Comparison of ENCODE assay signal across 15 cellular contexts in the genomic region with DNA sequence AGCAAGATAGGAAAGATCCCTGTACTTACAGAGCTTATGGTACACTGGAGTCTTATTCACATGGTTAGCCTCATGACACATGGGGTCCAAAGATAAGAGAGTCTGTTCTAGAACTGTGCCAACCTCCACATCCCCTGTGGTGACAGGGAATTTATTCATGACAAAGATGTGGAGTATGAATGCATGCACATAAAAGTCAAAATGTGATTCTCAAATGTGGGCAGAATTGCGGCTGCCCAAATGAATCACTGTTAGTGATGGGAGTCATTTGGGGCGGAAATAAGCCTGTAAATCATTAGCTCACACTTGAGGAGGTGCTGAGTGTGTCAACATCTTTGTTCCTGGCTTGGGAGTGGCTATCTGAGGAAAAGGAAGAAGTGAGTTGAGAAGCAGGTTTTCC.
A peak's percentile ranks its signal among the peaks of the same experiment; 100 is the strongest.
DNase-seq lines count a peak whose midpoint lies in the region; ATAC-seq and TF ChIP-seq lines count a peak whose summit lies in the region.
"Had no signal": no experiment of that assay in that cellular context is flagged by ENCODE, and none has a peak within 500 bp of the region (broad histone marks: within the 10 kb centered on the region; RNA-seq: fewer than 3 reads in every experiment).

No MANE protein-coding gene starts in this region.

- no peaks in the 10 kb centered on the region for H3K36me3 Mint-ChIP-seq in Calu3 (ENCODE audit: insufficient read depth, unreplicated experiment)
- H3K36me3 Mint-ChIP-seq: CD4-positive, alpha-beta memory T cell; memory B cell; T-cell had no signal

- no peaks in the 10 kb centered on the region for H3K36me3 ChIP-seq in transverse colon
- H3K36me3 ChIP-seq: ascending aorta had no signal

- CTCF ChIA-PET in Calu3 (lab: Charles Lee): interaction anchor here (0.5 to 1.3 kb wide), 4 partner anchors 12 to 837 kb away, joined by 3 to 5 read pairs (median 3); no protein-coding TSS in a partner anchor

- H3K4me3 ChIP-seq in transverse colon: no peak overlapping the region
- H3K4me3 ChIP-seq: ascending aorta had no signal

- no peaks in the 10 kb centered on the region for H3K27me3 ChIP-seq in transverse colon
- H3K27me3 ChIP-seq: ascending aorta had no signal

- H3K9me3 Mint-ChIP-seq in Calu3 (ENCODE audit: low read depth, unreplicated experiment): peaks cover 7% of the 10 kb centered on the region

- intact Hi-C loops in Calu3 (cut with micrococcal nuclease; ENCODE audit: unreplicated experiment) (loop anchor here (2.0 to 5.0 kb wide), 2 partner anchors 41 to 84 kb away; no protein-coding TSS in a partner anchor), transverse colon (cut with DNase I; ENCODE audit: low total_unique reads) (no loop called here)

- H3K4me3 Mint-ChIP-seq in Calu3 (ENCODE audit: low read depth, unreplicated experiment): peak overlapping the region; percentile 33
- H3K4me3 Mint-ChIP-seq: CD4-positive, alpha-beta memory T cell; memory B cell; T-cell had no signal

- no peak overlapping the region for H3K27ac ChIP-seq in transverse colon
- H3K27ac ChIP-seq: ascending aorta had no signal

- BruUV-seq in Calu3 (replicated peaks; lab: Mats Ljungman, UMichigan): no TSS peak

- peaks cover 41% of the 10 kb centered on the region for H3K4me1 Mint-ChIP-seq in Calu3 (ENCODE audit: low read depth, unreplicated experiment)
- H3K4me1 Mint-ChIP-seq: CD4-positive, alpha-beta memory T cell; memory B cell; T-cell had no signal

- H3K27ac Mint-ChIP-seq in Calu3 (ENCODE audit: unreplicated experiment): peak overlapping the region; percentile 93
- H3K27ac Mint-ChIP-seq: CD4-positive, alpha-beta memory T cell; memory B cell; T-cell had no signal

- no peaks in the 10 kb centered on the region for H3K9me3 ChIP-seq in transverse colon
- H3K9me3 ChIP-seq: ascending aorta had no signal

- 39 to 61% methylated on average over 2 of the region's 2 CpGs for WGBS in transverse colon (ENCODE audit: low coverage in 1 of 2), 2 donors

- no peaks in the 10 kb centered on the region for H3K27me3 Mint-ChIP-seq in Calu3 (ENCODE audit: unreplicated experiment)
- H3K27me3 Mint-ChIP-seq: T-cell had no signal

- ATAC-seq in HG03097 (IDR thresholded peaks at IDR 0.05; ENCODE audit: low FRiP score, unreplicated experiment) (peak; percentile 82), GM21737 (IDR thresholded peaks at IDR 0.05; ENCODE audit: unreplicated experiment) (no peak), GM21515 (IDR thresholded peaks at IDR 0.05; ENCODE audit: unreplicated experiment) (no peak)
- ATAC-seq: sciatic nerve, T-cell had no signal

- TF ChIP-seq CTCF in Calu3 (IDR thresholded peaks at IDR 0.05; ENCODE audit: unreplicated experiment) (no peak), transverse colon (IDR thresholded peaks at IDR 0.05) (no peak)

- DNase-seq in Calu3: peak; percentile 70
- peak; percentile 82 for DNase-seq in amniotic epithelial cell (ENCODE audit: low read depth)
- DNase-seq in kidney tubule cell (ENCODE audit: low spot score): peak; percentile 97
- no peak for DNase-seq in NCI-H2029 treated with DMSO at 0.1 percent for 48 hours (lab: John Stamatoyannopoulos, UW)
- no peak for DNase-seq in transverse colon
- DNase-seq: CD4-positive, alpha-beta memory T cell; NCI-H1048; NCI-H526 treated with DMSO at 0.1 percent for 48 hours; T-cell had no signal

- in situ Hi-C loops in transverse colon (cut with MboI; ENCODE audit: low pct_ligation_motif_present in 1 of 4, low pct_unique_long_range_greater_than_20kb in 1 of 4, low sequenced_read_pairs in 3 of 4): no loop called here

- no peak for TF ChIP-seq POLR2A in transverse colon (IDR thresholded peaks at IDR 0.05)

- no peak for TF ChIP-seq EP300 in transverse colon (IDR thresholded peaks at IDR 0.05; ENCODE audit: low read depth)

- no peaks in the 10 kb centered on the region for H3K4me1 ChIP-seq in transverse colon
- H3K4me1 ChIP-seq: ascending aorta had no signal

Comparison
In these comparisons a context has a peak if more than half of its experiments do, and no peak if none do; other contexts are left out.
1. DNase-seq: peak in Calu3 (single experiment), amniotic epithelial cell (single experiment) and kidney tubule cell (single experiment); none in NCI-H2029 treated with DMSO at 0.1 percent for 48 hours (single experiment) and transverse colon (single experiment).